ENCODE assay signal across 8 cellular contexts in the genomic region with DNA sequence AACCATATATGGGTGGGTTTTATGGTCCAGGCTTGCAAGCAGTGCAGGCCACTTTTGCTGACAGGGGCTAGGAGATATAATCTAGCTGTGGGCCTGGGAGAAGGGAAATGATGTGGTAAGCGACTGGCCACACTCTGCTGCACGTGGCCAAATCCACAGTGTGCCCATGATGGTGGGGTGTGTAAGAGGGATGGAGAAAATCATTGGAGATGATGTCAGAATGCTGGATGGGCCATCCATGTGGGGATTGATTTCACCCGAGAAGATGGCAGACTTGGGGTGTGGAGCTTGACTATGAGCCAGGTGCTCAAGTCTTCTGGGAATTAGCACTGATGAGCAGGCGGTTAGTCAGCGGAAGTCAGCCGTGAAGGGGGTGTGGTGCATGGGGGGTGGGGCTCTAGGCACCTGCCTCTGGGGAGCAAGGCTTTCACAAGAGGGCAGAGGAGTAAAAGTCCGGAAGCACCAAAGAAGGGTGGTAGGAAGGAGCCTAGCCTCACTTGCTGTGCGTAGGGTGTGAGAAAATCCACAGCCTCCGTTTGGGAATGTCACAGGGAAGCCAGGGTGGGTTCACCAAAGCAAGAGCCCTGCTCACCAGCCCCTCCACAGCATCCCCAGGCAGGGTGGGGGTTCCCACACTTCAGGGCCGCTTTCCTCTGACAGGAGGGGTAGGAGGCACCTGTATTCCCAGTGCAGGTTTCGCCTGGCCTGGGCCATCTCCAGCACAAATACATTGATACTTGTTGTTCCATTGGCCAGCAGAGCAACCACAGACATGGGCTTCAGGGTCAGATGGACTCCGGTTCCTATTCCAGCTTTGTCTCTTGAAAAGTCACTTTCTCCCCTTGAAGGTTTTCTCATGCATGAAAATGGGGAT. TPM values are rescaled to one million over a fixed set of nuclear protein-coding genes. Genes with fewer than 3 reads are reported as not detected.
DNase-seq lines count a peak whose midpoint lies in the region; ATAC-seq and TF ChIP-seq lines count a peak whose summit lies in the region.

No MANE protein-coding gene starts in this region.

- no peaks in the 10 kb centered on the region for H3K9me3 Mint-ChIP-seq in activated CD8-positive, alpha-beta memory T cell treated with anti-CD3 and anti-CD28 coated beads, Interleukin-2, amount 10 ng/mL, durations not matched to agents 7 days and 5 days (ENCODE audit: low read depth)
- H3K9me3 Mint-ChIP-seq in endothelial cell (ENCODE audit: unreplicated experiment) (no peaks in the 10 kb centered on the region), mesothelial cell of epicardium (no peaks in the 10 kb centered on the region)

- H3K27ac Mint-ChIP-seq in activated CD8-positive, alpha-beta memory T cell treated with anti-CD3 and anti-CD28 coated beads, Interleukin-2, amount 10 ng/mL, durations not matched to agents 7 days and 5 days = no peak overlapping the region
- H3K27ac Mint-ChIP-seq in endothelial cell (ENCODE audit: unreplicated experiment) (no peak overlapping the region), mesothelial cell of epicardium (no peak overlapping the region)

- no peaks in the 10 kb centered on the region for H3K27me3 Mint-ChIP-seq in activated CD8-positive, alpha-beta memory T cell treated with anti-CD3 and anti-CD28 coated beads, Interleukin-2, amount 10 ng/mL, durations not matched to agents 7 days and 5 days
- peaks cover 4% of the 10 kb centered on the region for H3K27me3 Mint-ChIP-seq in endothelial cell (ENCODE audit: unreplicated experiment)
- no peaks in the 10 kb centered on the region for H3K27me3 Mint-ChIP-seq in mesothelial cell of epicardium (ENCODE audit: low read depth)

- no peak for TF ChIP-seq CTCF in endothelial cell (IDR thresholded peaks at IDR 0.05; ENCODE audit: unreplicated experiment)
- no peak for TF ChIP-seq CTCF in mesothelial cell of epicardium (IDR thresholded peaks at IDR 0.05; ENCODE audit: unreplicated experiment)

- peak; percentile 65 for ATAC-seq in GM21390 (IDR thresholded peaks at IDR 0.05; ENCODE audit: unreplicated experiment)
- no peak for ATAC-seq in activated CD8-positive, alpha-beta memory T cell treated with anti-CD3 and anti-CD28 coated beads, Interleukin-2, amount 10 ng/mL, durations not matched to agents 7 days and 5 days

- CTCF ChIA-PET in activated CD8-positive, alpha-beta memory T cell treated with anti-CD3 and anti-CD28 coated beads, Interleukin-2, amount 10 ng/mL, durations not matched to agents 7 days and 5 days (lab: Charles Lee) = no interaction called here

- H3K4me1 Mint-ChIP-seq in activated CD8-positive, alpha-beta memory T cell treated with anti-CD3 and anti-CD28 coated beads, Interleukin-2, amount 10 ng/mL, durations not matched to agents 7 days and 5 days = peaks cover 23% of the 10 kb centered on the region
- H3K4me1 Mint-ChIP-seq in endothelial cell (ENCODE audit: unreplicated experiment) (peaks cover 20% of the 10 kb centered on the region), mesothelial cell of epicardium (peaks cover 4% of the 10 kb centered on the region)

- DNase-seq in EH (ENCODE audit: low read depth) (peak; percentile 20), HK-2 (ENCODE audit: unreplicated experiment) (peak; percentile 84), DMS114 treated with DMSO at 0.1 percent for 48 hours (lab: John Stamatoyannopoulos, UW; ENCODE audit: unreplicated experiment) (no peak), endothelial cell (ENCODE audit: low spot score) (no peak), GOT3 (lab: John Stamatoyannopoulos, UW) (no peak), mesothelial cell of epicardium (ENCODE audit: low spot score in 2 of 2, unreplicated experiment in 2 of 2) (no peak)
- peak; percentile 19 for DNase-seq in activated CD8-positive, alpha-beta memory T cell treated with anti-CD3 and anti-CD28 coated beads, Interleukin-2, amount 10 ng/mL, durations not matched to agents 7 days and 5 days

- no peak overlapping the region for H3K4me3 Mint-ChIP-seq in activated CD8-positive, alpha-beta memory T cell treated with anti-CD3 and anti-CD28 coated beads, Interleukin-2, amount 10 ng/mL, durations not matched to agents 7 days and 5 days
- H3K4me3 Mint-ChIP-seq in endothelial cell (ENCODE audit: unreplicated experiment) (no peak overlapping the region), mesothelial cell of epicardium (no peak overlapping the region)

- H3K36me3 Mint-ChIP-seq in activated CD8-positive, alpha-beta memory T cell treated with anti-CD3 and anti-CD28 coated beads, Interleukin-2, amount 10 ng/mL, durations not matched to agents 7 days and 5 days = no peaks in the 10 kb centered on the region
- H3K36me3 Mint-ChIP-seq in endothelial cell (ENCODE audit: low read depth, unreplicated experiment) = peaks cover 4% of the 10 kb centered on the region
- H3K36me3 Mint-ChIP-seq in mesothelial cell of epicardium = no peaks in the 10 kb centered on the region

RNA-seq across cellular contexts. Expression of a gene that starts 44.5 kb away (rescaled TPM):
- not detected for total RNA-seq in activated CD8-positive, alpha-beta memory T cell treated with anti-CD3 and anti-CD28 coated beads, Interleukin-2, amount 10 ng/mL, durations not matched to agents 7 days and 5 days
- total RNA-seq in endothelial cell (ENCODE audit: unreplicated experiment) (5.7 TPM), mesothelial cell of epicardium (15.5 to 16.6 TPM (median 16.6 TPM) in 3 replicates)

Comparison
In these comparisons a context has a peak if more than half of its experiments do, and no peak if none do; other contexts are left out.
1. DNase-seq: peak in EH (single experiment), HK-2 (single experiment) and activated CD8-positive, alpha-beta memory T cell treated with anti-CD3 and anti-CD28 coated beads, Interleukin-2, amount 10 ng/mL, durations not matched to agents 7 days and 5 days (single experiment); none in DMS114 treated with DMSO at 0.1 percent for 48 hours (single experiment), endothelial cell (single experiment), GOT3 (single experiment) and mesothelial cell of epicardium (0 of 2).